Comparison of ENCODE assay signal across 1 cellular context in genomic region chr7:29177963-29178612, GRCh38.
TF ChIP-seq lines count a peak whose summit lies in the region.

No MANE protein-coding gene starts in this region.

TF ChIP-seq in WTC11, 78 proteins besides CTCF, POLR2A, EP300 and RAD21 (continued from another document):
- TF ChIP-seq NFYB (CRISPR knock-in tag; conservative IDR thresholded peaks at IDR 0.05; ENCODE audit: low read depth) (no peak), ETV6 (CRISPR knock-in tag; IDR thresholded peaks at IDR 0.05) (no peak), GRHL2 (CRISPR knock-in tag; IDR thresholded peaks at IDR 0.05; ENCODE audit: insufficient replicate concordance, severe bottlenecking) (no peak)
- TF ChIP-seq, protein P1, sequence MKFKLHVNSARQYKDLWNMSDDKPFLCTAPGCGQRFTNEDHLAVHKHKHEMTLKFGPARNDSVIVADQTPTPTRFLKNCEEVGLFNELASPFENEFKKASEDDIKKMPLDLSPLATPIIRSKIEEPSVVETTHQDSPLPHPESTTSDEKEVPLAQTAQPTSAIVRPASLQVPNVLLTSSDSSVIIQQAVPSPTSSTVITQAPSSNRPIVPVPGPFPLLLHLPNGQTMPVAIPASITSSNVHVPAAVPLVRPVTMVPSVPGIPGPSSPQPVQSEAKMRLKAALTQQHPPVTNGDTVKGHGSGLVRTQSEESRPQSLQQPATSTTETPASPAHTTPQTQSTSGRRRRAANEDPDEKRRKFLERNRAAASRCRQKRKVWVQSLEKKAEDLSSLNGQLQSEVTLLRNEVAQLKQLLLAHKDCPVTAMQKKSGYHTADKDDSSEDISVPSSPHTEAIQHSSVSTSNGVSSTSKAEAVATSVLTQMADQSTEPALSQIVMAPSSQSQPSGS (CRISPR knock-in tag; IDR thresholded peaks at IDR 0.05; ENCODE audit: borderline replicate concordance, low read depth) = no peak
